Comparison of ENCODE assay signal across 25 cellular contexts in genomic region chr11:86638673-86639072, GRCh38.
"Had no signal": no experiment of that assay in that cellular context is flagged by ENCODE, and none has a peak within 500 bp of the region (broad histone marks: within the 10 kb centered on the region; RNA-seq: fewer than 3 reads in every experiment).

No MANE protein-coding gene starts in this region.

- H3K27ac ChIP-seq: breast epithelium, colonic mucosa, dorsolateral prefrontal cortex, gastroesophageal sphincter, heart left ventricle, right lobe of liver, upper lobe of left lung had no signal

- H3K9me3 Mint-ChIP-seq: activated naive CD4-positive, alpha-beta T cell treated with anti-CD3 and anti-CD28 coated beads for 36 hours; central memory CD8-positive, alpha-beta T cell; effector memory CD8-positive, alpha-beta T cell; stimulated activated naive B cell treated with anti-CD40 and anti-IgM and Interleukin-4, amounts not matched to agents 10 μg/mL and 1 μg/mL and 100 μg/mL, for 72 hours had no signal

- H3K4me1 ChIP-seq: breast epithelium, colonic mucosa, right lobe of liver, upper lobe of left lung had no signal

- H3K27me3 ChIP-seq: breast epithelium, colonic mucosa, dorsolateral prefrontal cortex, gastroesophageal sphincter, heart left ventricle, right lobe of liver, upper lobe of left lung had no signal

- H3K4me3 Mint-ChIP-seq: activated naive CD4-positive, alpha-beta T cell treated with anti-CD3 and anti-CD28 coated beads for 36 hours; activated naive CD8-positive, alpha-beta T cell treated with anti-CD3 and anti-CD28 coated beads, Interleukin-2, amount 10 ng/mL, durations not matched to agents 7 days and 5 days; central memory CD8-positive, alpha-beta T cell; effector memory CD8-positive, alpha-beta T cell; stimulated activated naive B cell treated with anti-CD40 and anti-IgM and Interleukin-4, amounts not matched to agents 10 μg/mL and 1 μg/mL and 100 μg/mL, for 72 hours; T-helper 1 cell treated with Interleukin-12 subunit alpha and Interleukin-12 subunit beta and Interleukin-4 antibody, amounts not matched to agents 30 μg/mL and 1 μg/mL, for 36 hours had no signal

- H3K9me3 ChIP-seq: breast epithelium, colonic mucosa, gastroesophageal sphincter, mucosa of descending colon, right lobe of liver, upper lobe of left lung had no signal

- H3K36me3 ChIP-seq: breast epithelium, colonic mucosa, gastroesophageal sphincter, right lobe of liver, upper lobe of left lung had no signal

- H3K27me3 Mint-ChIP-seq: stimulated activated naive B cell treated with anti-CD40 and anti-IgM and Interleukin-4, amounts not matched to agents 10 μg/mL and 1 μg/mL and 100 μg/mL, for 72 hours had no signal

- ATAC-seq: gastroesophageal sphincter, heart left ventricle, left cardiac atrium, mucosa of descending colon, right lobe of liver had no signal

- H3K36me3 Mint-ChIP-seq: stimulated activated naive B cell treated with anti-CD40 and anti-IgM and Interleukin-4, amounts not matched to agents 10 μg/mL and 1 μg/mL and 100 μg/mL, for 72 hours had no signal

- H3K4me3 ChIP-seq: breast epithelium, colonic mucosa, dorsolateral prefrontal cortex, gastroesophageal sphincter, heart left ventricle, mucosa of descending colon, right lobe of liver, upper lobe of left lung had no signal

- H3K27ac Mint-ChIP-seq: activated naive CD4-positive, alpha-beta T cell treated with anti-CD3 and anti-CD28 coated beads for 36 hours; activated naive CD8-positive, alpha-beta T cell treated with anti-CD3 and anti-CD28 coated beads, Interleukin-2, amount 10 ng/mL, durations not matched to agents 7 days and 5 days; effector memory CD8-positive, alpha-beta T cell; stimulated activated naive B cell treated with anti-CD40 and anti-IgM and Interleukin-4, amounts not matched to agents 10 μg/mL and 1 μg/mL and 100 μg/mL, for 72 hours had no signal

- DNase-seq: activated CD4-positive, alpha-beta T cell treated with anti-CD3 and anti-CD28 coated beads for 4 hours; activated CD4-positive, CD25-positive, alpha-beta regulatory T cell; activated effector memory CD4-positive, alpha-beta T cell treated with Interleukin-2 at 50 U/mL for 16 hours; amniotic stem cell; colonic mucosa; dorsolateral prefrontal cortex; heart left ventricle; islet precursor cell; left cardiac atrium; mesendoderm; mucosa of descending colon; nucleus accumbens; posterior cingulate gyrus; right lobe of liver; small intestine; T1000; upper lobe of left lung had no signal
